Comparison of ENCODE assay signal across 20 cellular contexts in genomic region chr2:189157431-189157830, GRCh38.
"Had no signal": no experiment of that assay in that cellular context is flagged by ENCODE, and none has a peak within 500 bp of the region (broad histone marks: within the 10 kb centered on the region; RNA-seq: fewer than 3 reads in every experiment).

No MANE protein-coding gene starts in this region.

- H3K36me3 ChIP-seq: esophagus muscularis mucosa, left lung, neutrophil, upper lobe of right lung, WERI-Rb-1 had no signal

- H3K4me3 Mint-ChIP-seq: activated naive CD4-positive, alpha-beta T cell treated with anti-CD3 and anti-CD28 coated beads for 36 hours; activated T-helper 17 cell treated with anti-CD3 and anti-CD28 coated beads, Interleukin-2, amount 50 U/mL, for 72 hours; naive thymus-derived CD4-positive, alpha-beta T cell; stimulated activated naive CD8-positive, alpha-beta T cell treated with anti-CD3 and anti-CD28 coated beads, Interleukin-15, Interleukin-2, amounts not matched to agents 100 ng/mL and 50 ng/mL, for 24 hours; T-helper 17 cell had no signal

- ATAC-seq: activated T-helper 17 cell treated with anti-CD3 and anti-CD28 coated beads, Interleukin-2, amount 50 U/mL, for 72 hours; foreskin keratinocyte; left lung; mucosa of descending colon; naive thymus-derived CD4-positive, alpha-beta T cell; T-helper 17 cell; upper lobe of right lung had no signal

- H3K27ac Mint-ChIP-seq: activated naive CD4-positive, alpha-beta T cell treated with anti-CD3 and anti-CD28 coated beads for 36 hours; activated T-helper 17 cell treated with anti-CD3 and anti-CD28 coated beads, Interleukin-2, amount 50 U/mL, for 72 hours; naive thymus-derived CD4-positive, alpha-beta T cell; stimulated activated naive CD8-positive, alpha-beta T cell treated with anti-CD3 and anti-CD28 coated beads, Interleukin-15, Interleukin-2, amounts not matched to agents 100 ng/mL and 50 ng/mL, for 24 hours; T-helper 17 cell had no signal

- H3K9me3 ChIP-seq: esophagus muscularis mucosa, left lung, mucosa of descending colon, neutrophil, testis, upper lobe of right lung had no signal

- H3K36me3 Mint-ChIP-seq: naive thymus-derived CD4-positive, alpha-beta T cell had no signal

- H3K27me3 Mint-ChIP-seq: activated T-helper 17 cell treated with anti-CD3 and anti-CD28 coated beads, Interleukin-2, amount 50 U/mL, for 72 hours; naive thymus-derived CD4-positive, alpha-beta T cell; stimulated activated naive CD8-positive, alpha-beta T cell treated with anti-CD3 and anti-CD28 coated beads, Interleukin-15, Interleukin-2, amounts not matched to agents 100 ng/mL and 50 ng/mL, for 24 hours; T-helper 17 cell had no signal

- H3K4me1 ChIP-seq: foreskin keratinocyte, left lung, testis, upper lobe of right lung had no signal

- H3K4me3 ChIP-seq: esophagus muscularis mucosa, left lung, mucosa of descending colon, skin epidermis, testis, upper lobe of right lung had no signal

- H3K9me3 Mint-ChIP-seq: activated naive CD4-positive, alpha-beta T cell treated with anti-CD3 and anti-CD28 coated beads for 36 hours; activated T-helper 17 cell treated with anti-CD3 and anti-CD28 coated beads, Interleukin-2, amount 50 U/mL, for 72 hours; naive thymus-derived CD4-positive, alpha-beta T cell; stimulated activated naive CD8-positive, alpha-beta T cell treated with anti-CD3 and anti-CD28 coated beads, Interleukin-15, Interleukin-2, amounts not matched to agents 100 ng/mL and 50 ng/mL, for 24 hours had no signal

- H3K27ac ChIP-seq: esophagus muscularis mucosa, foreskin keratinocyte, left lung, neutrophil, skin epidermis, testis, upper lobe of right lung, WERI-Rb-1 had no signal

- H3K27me3 ChIP-seq: esophagus muscularis mucosa, foreskin keratinocyte, left lung, neutrophil, testis, upper lobe of right lung had no signal

- DNase-seq: activated CD4-positive, alpha-beta T cell treated with anti-CD3 and anti-CD28 coated beads, Interleukin-2, amount 50 U/mL, for 48 hours; activated naive CD4-positive, alpha-beta T cell treated with anti-CD3 and anti-CD28 coated beads for 36 hours; foreskin keratinocyte; glutamatergic neuron; hypothalamus; kidney; left lung; mammary epithelial cell; mucosa of descending colon; naive thymus-derived CD4-positive, alpha-beta T cell; posterior cingulate gyrus; T-helper 17 cell; testis; upper lobe of right lung; WERI-Rb-1 had no signal

- H3K4me1 Mint-ChIP-seq: activated T-helper 17 cell treated with anti-CD3 and anti-CD28 coated beads, Interleukin-2, amount 50 U/mL, for 72 hours; T-helper 17 cell had no signal
